Comparison of ENCODE assay signal across 17 cellular contexts in genomic region chr17:43660816-43661493, GRCh38. TPM values are rescaled to one million over a fixed set of nuclear protein-coding genes. Genes with fewer than 3 reads are reported as not detected.
DNase-seq lines count a peak whose midpoint lies in the region; ATAC-seq lines count a peak whose summit lies in the region.
"Had no signal": no experiment of that assay in that cellular context is flagged by ENCODE, and none has a peak within 500 bp of the region (broad histone marks: within the 10 kb centered on the region; RNA-seq: fewer than 3 reads in every experiment).

No MANE protein-coding gene starts in this region.

- peaks cover 6% of the 10 kb centered on the region for H3K27me3 Mint-ChIP-seq in activated CD4-positive, alpha-beta memory T cell treated with anti-CD3 and anti-CD28 coated beads, Interleukin-2, amount 10 ng/mL, durations not matched to agents 7 days and 5 days
- H3K27me3 Mint-ChIP-seq in naive thymus-derived CD8-positive, alpha-beta T cell, result peaks cover 0 to 18% (median 0%) of the 10 kb centered on the region in 5 donors

- H3K27ac ChIP-seq in mesendoderm (ENCODE audit: low read depth, low read length), result no peak overlapping the region
- H3K27ac ChIP-seq: C4-2B, upper lobe of right lung had no signal

- H3K36me3 ChIP-seq in mesendoderm (ENCODE audit: control insufficient read depth, insufficient read depth, low read length), result no peaks in the 10 kb centered on the region
- H3K36me3 ChIP-seq: upper lobe of right lung had no signal

- H3K4me1 Mint-ChIP-seq in activated CD4-positive, alpha-beta memory T cell treated with anti-CD3 and anti-CD28 coated beads, Interleukin-2, amount 10 ng/mL, durations not matched to agents 7 days and 5 days, result peaks cover 66% of the 10 kb centered on the region
- H3K4me1 Mint-ChIP-seq in naive thymus-derived CD8-positive, alpha-beta T cell, result peaks cover 4 to 37% (median 18%) of the 10 kb centered on the region in 4 donors

- no peak overlapping the region for H3K4ac ChIP-seq in mesendoderm (ENCODE audit: low read depth, low read length)

- POLR2A ChIA-PET in activated CD4-positive, alpha-beta memory T cell treated with anti-CD3 and anti-CD28 coated beads, Interleukin-2, amount 10 ng/mL, durations not matched to agents 7 days and 5 days (lab: Charles Lee), result interaction anchor here (0.5 kb wide), 1 partner anchor 299 kb away, joined by 3 read pairs; no protein-coding TSS in a partner anchor
- POLR2A ChIA-PET in naive thymus-derived CD8-positive, alpha-beta T cell (lab: Charles Lee), result no interaction called here

- H3K4me3 ChIP-seq in mesendoderm (ENCODE audit: low read length), result no peak overlapping the region
- H3K4me3 ChIP-seq: upper lobe of right lung had no signal

- no peak overlapping the region for H3K18ac ChIP-seq in mesendoderm (ENCODE audit: low read length)

- no CpG with 5 or more reads among the region's 16 CpGs for WGBS in mesendoderm (ENCODE audit: extremely low coverage, insufficient coverage, low lambda C conversion rate)

- peak; percentile 48 for DNase-seq in stimulated activated CD4-positive, alpha-beta T cell treated with anti-CD3 and anti-CD28 coated beads, Interleukin-15, amount 100 ng/mL, for 24 hours
- no peak for DNase-seq in stimulated activated CD4-positive, alpha-beta T cell treated with anti-CD3 and anti-CD28 coated beads, Interleukin-12 subunit alpha, Interleukin-12 subunit beta, amount 100 ng/mL, for 4 hours
- DNase-seq in activated CD4-positive, alpha-beta memory T cell treated with anti-CD3 and anti-CD28 coated beads, Interleukin-2, amount 10 ng/mL, durations not matched to agents 7 days and 5 days, result no peak
- DNase-seq in naive thymus-derived CD8-positive, alpha-beta T cell, result no peak
- DNase-seq in hypothalamus (lab: John Stamatoyannopoulos, UW) (no peak), iPS-NIHi7 (ENCODE audit: extremely low spot score) (no peak), mesendoderm (no peak)
- DNase-seq: aorta, NCI-H187 treated with DMSO at 0.1 percent for 48 hours, NCI-H774, occipital lobe, T1000, upper lobe of right lung had no signal

- H3K9me3 Mint-ChIP-seq in activated CD4-positive, alpha-beta memory T cell treated with anti-CD3 and anti-CD28 coated beads, Interleukin-2, amount 10 ng/mL, durations not matched to agents 7 days and 5 days, result no peaks in the 10 kb centered on the region
- no peaks in the 10 kb centered on the region for H3K9me3 Mint-ChIP-seq in naive thymus-derived CD8-positive, alpha-beta T cell

- H2BK5ac ChIP-seq in mesendoderm (ENCODE audit: low read length), result no peak overlapping the region

- H3K4me3 Mint-ChIP-seq in activated CD4-positive, alpha-beta memory T cell treated with anti-CD3 and anti-CD28 coated beads, Interleukin-2, amount 10 ng/mL, durations not matched to agents 7 days and 5 days, result peak overlapping the region; percentile 69
- peak overlapping the region in 6 of 10 donors; percentile 29 to 71 (median 52) for H3K4me3 Mint-ChIP-seq in naive thymus-derived CD8-positive, alpha-beta T cell

- H4K8ac ChIP-seq in mesendoderm (ENCODE audit: low read depth, low read length), result no peak overlapping the region

- H3K79me2 ChIP-seq in mesendoderm (ENCODE audit: control insufficient read depth, insufficient read depth, low read length), result no peaks in the 10 kb centered on the region

- H3K9ac ChIP-seq in mesendoderm (ENCODE audit: low read length), result no peak overlapping the region

- CTCF ChIA-PET in activated CD4-positive, alpha-beta memory T cell treated with anti-CD3 and anti-CD28 coated beads, Interleukin-2, amount 10 ng/mL, durations not matched to agents 7 days and 5 days (lab: Charles Lee), result interaction anchor here (0.7 kb wide), 2 partner anchors 53 to 662 kb away, joined by 3 read pairs; no protein-coding TSS in a partner anchor

- H3K27me3 ChIP-seq in mesendoderm (ENCODE audit: insufficient read depth, low read length, poor library complexity), result no peaks in the 10 kb centered on the region
- H3K27me3 ChIP-seq: upper lobe of right lung had no signal

- no peak overlapping the region for H2AK5ac ChIP-seq in mesendoderm (ENCODE audit: low read length)

- no peak overlapping the region for H4K5ac ChIP-seq in mesendoderm (ENCODE audit: low read length)

- H3K4me2 ChIP-seq in mesendoderm (ENCODE audit: low read length), result no peak overlapping the region

- H3K4me1 ChIP-seq in mesendoderm (ENCODE audit: control insufficient read depth, low read depth, low read length), result peaks cover 5% of the 10 kb centered on the region

- no peak overlapping the region for H2BK120ac ChIP-seq in mesendoderm (ENCODE audit: low read depth, low read length)

- H3K79me1 ChIP-seq in mesendoderm (ENCODE audit: low read length), result no peaks in the 10 kb centered on the region

- peak in 1 of 2 donors; percentile 35 for ATAC-seq in naive thymus-derived CD8-positive, alpha-beta T cell
- ATAC-seq: upper lobe of right lung had no signal

- no peak overlapping the region for H3K23ac ChIP-seq in mesendoderm (ENCODE audit: low read length)

- H3K27ac Mint-ChIP-seq in activated CD4-positive, alpha-beta memory T cell treated with anti-CD3 and anti-CD28 coated beads, Interleukin-2, amount 10 ng/mL, durations not matched to agents 7 days and 5 days, result peak overlapping the region; percentile 83
- H3K27ac Mint-ChIP-seq in naive thymus-derived CD8-positive, alpha-beta T cell, result peak overlapping the region in 3 of 10 donors; percentile 21 to 61 (median 53)

- H3K56ac ChIP-seq in mesendoderm (ENCODE audit: low read length), result no peak overlapping the region

- H3K36me3 Mint-ChIP-seq in activated CD4-positive, alpha-beta memory T cell treated with anti-CD3 and anti-CD28 coated beads, Interleukin-2, amount 10 ng/mL, durations not matched to agents 7 days and 5 days (ENCODE audit: low read depth), result no peaks in the 10 kb centered on the region
- no peaks in the 10 kb centered on the region for H3K36me3 Mint-ChIP-seq in naive thymus-derived CD8-positive, alpha-beta T cell

- H2BK15ac ChIP-seq in mesendoderm (replicated peaks; ENCODE audit: low read depth), result no peak overlapping the region

RNA-seq across cellular contexts. Expression of gene MEOX1, which starts 0.8 kb away (rescaled TPM):
- 1 to 10 TPM; 4.2 to 4.7 TPM for total RNA-seq in activated CD4-positive, alpha-beta memory T cell treated with anti-CD3 and anti-CD28 coated beads, Interleukin-2, amount 10 ng/mL, durations not matched to agents 7 days and 5 days
- not detected for total RNA-seq in naive thymus-derived CD8-positive, alpha-beta T cell
- 1 to 10 TPM in 2 of 3 donors, under 1 TPM in 1; 0.66 to 5.9 (median 1.5) TPM for polyA plus RNA-seq in naive thymus-derived CD8-positive, alpha-beta T cell
- 0.04 TPM for polyA plus RNA-seq in mesendoderm (2013, experiment 1 of 2)
- 0.04 TPM for polyA plus RNA-seq in mesendoderm (2013, experiment 2 of 2)
- total RNA-seq: fibroblast of lung, lung microvascular endothelial cell, M059J, occipital lobe had no signal
- polyA plus RNA-seq: fibroblast of lung had no signal

Comparison
In these comparisons a context has a peak if more than half of its experiments do, and no peak if none do; other contexts are left out.
1. RNA of gene MEOX1, which starts 0.8 kb away (total RNA-seq): 4.2 to 4.7 TPM in activated CD4-positive, alpha-beta memory T cell treated with anti-CD3 and anti-CD28 coated beads, Interleukin-2, amount 10 ng/mL, durations not matched to agents 7 days and 5 days; not detected in naive thymus-derived CD8-positive, alpha-beta T cell; every median in the first group is over 4 times any median in the second.